Comparison of ENCODE assay signal across 8 cellular contexts in genomic region chr7:43869018-43869897, GRCh38. TPM values are rescaled to one million over a fixed set of nuclear protein-coding genes. Genes with fewer than 3 reads are reported as not detected.
DNase-seq lines count a peak whose midpoint lies in the region; ATAC-seq lines count a peak whose summit lies in the region.

Gene MRPS24, minus strand, starts transcription at chr7:43869517. Its CDS starts 22 bp downstream, at chr7:43869495.

- H3K4me1 Mint-ChIP-seq in IgD-negative memory B cell, result peaks cover 12 to 16% (median 13%) of the 10 kb centered on the region in 3 donors

- no peaks in the 10 kb centered on the region for H3K27me3 Mint-ChIP-seq in IgD-negative memory B cell

- peak; percentile 93 for ATAC-seq in GM21529 (IDR thresholded peaks at IDR 0.05; ENCODE audit: unreplicated experiment)

- peak; percentile 94 for DNase-seq in DMS114 treated with DMSO at 0.1 percent for 48 hours (lab: John Stamatoyannopoulos, UW; ENCODE audit: unreplicated experiment)
- peak; percentile 89 for DNase-seq in OCI-M1 (lab: John Stamatoyannopoulos, UW)
- peak; percentile 93 for DNase-seq in activated T-cell treated with anti-CD3 and anti-CD28 coated beads for 24 hours (ENCODE audit: low read depth)
- peak; percentile 91 for DNase-seq in epidermal melanocyte (ENCODE audit: insufficient read length, low spot score)
- DNase-seq in middle frontal gyrus (ENCODE audit: extremely low spot score, low spot score), result peak; percentile 88
- DNase-seq in stimulated activated CD8-positive, alpha-beta memory T cell treated with anti-CD3 and anti-CD28 coated beads, Interleukin-2, amount 100 ng/mL, for 1 hour (ENCODE audit: low read depth in 2 of 2), result peak; percentile 91 to 92

- peak within 1 kb of the TSS; percentile 76 to 96 (median 84) for H3K27ac Mint-ChIP-seq in IgD-negative memory B cell

- peaks cover 11% of the 10 kb centered on the region for H3K36me3 Mint-ChIP-seq in IgD-negative memory B cell

- H3K9me3 Mint-ChIP-seq in IgD-negative memory B cell, result no peaks in the 10 kb centered on the region

- peak within 1 kb of the TSS; percentile 88 to 99 (median 97) for H3K4me3 Mint-ChIP-seq in IgD-negative memory B cell

RNA-seq across cellular contexts. Expression of gene MRPS24, which starts in this region (rescaled TPM):
- 136 TPM for polyA plus RNA-seq in IgD-negative memory B cell

Comparison
In these comparisons a context has a peak if more than half of its experiments do, and no peak if none do; other contexts are left out.
1. Peak in every context shown above with its lines: DNase-seq and ATAC-seq.